In the genomic region with DNA sequence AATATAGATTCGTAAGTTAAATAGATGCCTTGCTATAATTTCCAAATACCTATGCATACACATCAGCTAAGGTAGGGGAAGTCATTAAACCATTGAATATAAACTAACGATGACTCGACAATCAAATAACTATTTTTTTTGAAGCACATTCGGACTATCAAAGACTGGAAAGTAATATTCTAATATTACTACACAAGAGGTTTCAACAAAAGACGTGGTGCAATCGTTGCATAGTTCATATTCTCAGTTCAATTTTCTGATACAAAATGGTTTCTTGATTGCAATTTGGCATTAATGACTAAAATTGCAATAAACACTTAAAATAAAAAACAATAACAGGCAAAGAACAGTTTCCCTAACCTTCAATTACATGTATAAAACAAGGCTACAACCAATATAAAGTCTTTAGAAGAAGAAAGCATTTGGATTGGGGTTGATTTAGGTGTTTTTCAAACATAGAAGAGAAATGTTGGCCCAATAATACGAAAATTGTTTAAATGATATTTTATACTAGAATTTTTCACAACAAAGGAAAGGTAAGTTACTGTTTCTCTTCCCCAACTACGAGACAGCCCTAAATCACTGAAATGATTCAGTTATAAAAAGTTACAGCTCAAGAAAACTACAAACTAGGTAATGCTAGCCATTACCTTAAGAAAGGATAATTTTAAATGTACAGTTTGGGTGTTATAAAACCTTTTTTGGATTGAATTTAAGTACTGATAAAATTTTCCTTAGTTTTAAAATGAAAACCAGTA, we compare ENCODE assay signal across 13 cellular contexts. TPM values are rescaled to one million over a fixed set of nuclear protein-coding genes. Genes with fewer than 3 reads are reported as not detected.
DNase-seq lines count a peak whose midpoint lies in the region; ATAC-seq, FAIRE-seq and TF ChIP-seq lines count a peak whose summit lies in the region.
"Had no signal": no experiment of that assay in that cellular context is flagged by ENCODE, and none has a peak within 500 bp of the region (broad histone marks: within the 10 kb centered on the region; RNA-seq: fewer than 3 reads in every experiment).

No MANE protein-coding gene starts in this region.

- no peak for TF ChIP-seq CTCF in heart left ventricle (IDR thresholded peaks at IDR 0.05)
- TF ChIP-seq CTCF in esophagus muscularis mucosa (IDR thresholded peaks at IDR 0.05): no peak

- H3K27me3 ChIP-seq in heart left ventricle (peaks cover 0 to 29% (median 4%) of the 10 kb centered on the region in 9 donors), esophagus muscularis mucosa (no peaks in the 10 kb centered on the region), neuron (ENCODE audit: insufficient read depth, low read length) (peaks cover 5% of the 10 kb centered on the region), aorta (ENCODE audit: control insufficient read depth in 1 of 2, insufficient read depth in 2 of 2, low read length in 1 of 2) (no peaks in the 10 kb centered on the region)

- peak overlapping the region; percentile 24 to 81 (median 61) for H3K4me3 ChIP-seq in heart left ventricle
- peak overlapping the region; percentile 63 to 69 (median 63) for H3K4me3 ChIP-seq in esophagus muscularis mucosa
- peak overlapping the region; percentile 9 for H3K4me3 ChIP-seq in neuron (ENCODE audit: low read length)
- H3K4me3 ChIP-seq in aorta (ENCODE audit: low read length in 2 of 2): peak overlapping the region; percentile 94 to 99

- H3K36me3 ChIP-seq in heart left ventricle (peaks cover 0 to 11% (median 0%) of the 10 kb centered on the region in 9 donors), esophagus muscularis mucosa (no peaks in the 10 kb centered on the region), neuron (ENCODE audit: insufficient read depth, low read length) (no peaks in the 10 kb centered on the region), aorta (ENCODE audit: control insufficient read depth in 1 of 2, insufficient read depth in 2 of 2, low read length in 1 of 2) (no peaks in the 10 kb centered on the region)
- H3K36me3 ChIP-seq: left lung had no signal

- DNase-seq in heart left ventricle (no peak), Right ventricle myocardium superior (no peak), esophagus muscularis mucosa (ENCODE audit: extremely low spot score) (no peak), aorta (no peak), NCI-H2196 (lab: John Stamatoyannopoulos, UW; ENCODE audit: unreplicated experiment) (no peak), GM19239 (ENCODE audit: insufficient read length, low spot score) (no peak)
- DNase-seq: activated CD4-positive, alpha-beta T cell treated with anti-CD3 and anti-CD28 coated beads for 4 hours; activated naive CD4-positive, alpha-beta T cell treated with Interleukin-2 at 50 U/mL for 16 hours; left lung; SHP77; small intestine had no signal

- intact Hi-C loops in heart left ventricle (cut with DNase I) (loop anchor here in 4 of 10 donors (5.0 to 10.0 kb wide), 3 partner anchors 61 to 354 kb away; no protein-coding TSS in a partner anchor), Right ventricle myocardium superior (cut with DNase I) (loop anchor here (10.0 kb wide), 1 partner anchor 74 kb away; no protein-coding TSS in a partner anchor), esophagus muscularis mucosa (cut with DNase I) (no loop called here), aorta (cut with DNase I) (loop anchor here in 1 of 2 donors (5.0 kb wide), 2 partner anchors 76 to 376 kb away; no protein-coding TSS in a partner anchor)

- TF ChIP-seq EP300 in esophagus muscularis mucosa (IDR thresholded peaks at IDR 0.05): no peak

- no peak for FAIRE-seq in GM19239 (lab: Jason Lieb, UNC)
- FAIRE-seq: small intestine had no signal

- H3K27ac ChIP-seq in heart left ventricle: peak overlapping the region; percentile 3 to 95 (median 86)
- peak overlapping the region; percentile 88 to 93 (median 92) for H3K27ac ChIP-seq in esophagus muscularis mucosa (replicated peaks in 1 of 4)
- peak overlapping the region in 1 of 2 donors; percentile 70 for H3K27ac ChIP-seq in aorta (ENCODE audit: low read depth in 1 of 2, low read length in 2 of 2)

- no peak for TF ChIP-seq POLR2A in heart left ventricle (IDR thresholded peaks at IDR 0.05)
- TF ChIP-seq POLR2A in esophagus muscularis mucosa (IDR thresholded peaks at IDR 0.05; ENCODE audit: low read depth): no peak

- H3K4me1 ChIP-seq in heart left ventricle (peaks cover 0 to 20% (median 10%) of the 10 kb centered on the region in 12 donors), esophagus muscularis mucosa (peaks cover 15 to 34% (median 29%) of the 10 kb centered on the region in 4 donors), neuron (ENCODE audit: insufficient read depth, low read length) (peaks cover 36% of the 10 kb centered on the region), aorta (ENCODE audit: control insufficient read depth in 1 of 2, insufficient read depth in 2 of 2, low read length in 2 of 2) (peaks cover 0 to 4% of the 10 kb centered on the region in 2 donors)

- no peak overlapping the region for H2AFZ ChIP-seq in neuron (ENCODE audit: low read depth, low read length)

- no peaks in the 10 kb centered on the region for H3K9me3 ChIP-seq in heart left ventricle
- no peaks in the 10 kb centered on the region for H3K9me3 ChIP-seq in esophagus muscularis mucosa
- H3K9me3 ChIP-seq in neuron (ENCODE audit: low read length): no peaks in the 10 kb centered on the region
- no peaks in the 10 kb centered on the region for H3K9me3 ChIP-seq in aorta (ENCODE audit: control insufficient read depth, low read length)
- H3K9me3 ChIP-seq: left lung had no signal

- WGBS in heart left ventricle, 4 donors: 44 to 47% (median 46%) methylated on average over 8 of the region's 8 CpGs
- 27% methylated on average over 8 of the region's 8 CpGs for WGBS in esophagus muscularis mucosa
- WGBS in aorta, 2 donors: 4 to 7% methylated on average over 8 of the region's 8 CpGs

- ATAC-seq in heart left ventricle (no peak), Right ventricle myocardium superior (ENCODE audit: poor library complexity) (no peak), aorta (ENCODE audit: low FRiP score) (no peak), GM21825 (IDR thresholded peaks at IDR 0.05; ENCODE audit: unreplicated experiment) (no peak)
- ATAC-seq: left lung had no signal

RNA-seq across cellular contexts. Expression of gene BLID, which starts 17.6 kb away (rescaled TPM):
- not detected for total RNA-seq in heart left ventricle
- polyA plus RNA-seq in heart left ventricle: not detected
- 0.35 TPM for total RNA-seq in Right ventricle myocardium superior
- total RNA-seq in esophagus muscularis mucosa: 1 to 10 TPM in 2 of 4 donors, under 1 TPM in 1, not detected in 1; 0.99 to 3.3 (median 1.3) TPM
- total RNA-seq in aorta: 10 to 100 TPM in 1 of 2 donors, 1 to 10 TPM in 1; 9.7 to 19.0 TPM
- polyA plus RNA-seq in aorta: under 1 TPM in 1 of 2 donors, not detected in 1; 0.43 TPM
- polyA plus RNA-seq: small intestine had no signal

Comparison
In these comparisons a context has a peak if more than half of its experiments do, and no peak if none do; other contexts are left out.
1. H3K4me3 ChIP-seq: peak in every context shown above with its lines; median percentile 96 in aorta; 63 in esophagus muscularis mucosa; 61 in heart left ventricle; 9 in neuron.